Comparison of ENCODE assay signal across 24 cellular contexts in genomic region chr5:160341309-160341874, GRCh38. TPM values are rescaled to one million over a fixed set of nuclear protein-coding genes. Genes with fewer than 3 reads are reported as not detected.
A peak's percentile ranks its signal among the peaks of the same experiment; 100 is the strongest.
DNase-seq lines count a peak whose midpoint lies in the region; ATAC-seq, FAIRE-seq and TF ChIP-seq lines count a peak whose summit lies in the region.
"Had no signal": no experiment of that assay in that cellular context is flagged by ENCODE, and none has a peak within 500 bp of the region (broad histone marks: within the 10 kb centered on the region; RNA-seq: fewer than 3 reads in every experiment).

No MANE protein-coding gene starts in this region.

- TF ChIP-seq CTCF in fibroblast of the aortic adventitia (IDR thresholded peaks at IDR 0.05; ENCODE audit: insufficient read depth, low read length), result no peak
- no peak for TF ChIP-seq CTCF in testis (IDR thresholded peaks at IDR 0.05)
- no peak for TF ChIP-seq CTCF in CD8-positive, alpha-beta T cell (IDR thresholded peaks at IDR 0.05)
- TF ChIP-seq CTCF in gastrocnemius medialis (IDR thresholded peaks at IDR 0.05 in 4 of 5, conservative IDR thresholded peaks at IDR 0.05 in 1 of 5), result no peak

- H3K36me3 Mint-ChIP-seq in CD8-positive, alpha-beta T cell, result no peaks in the 10 kb centered on the region
- H3K36me3 Mint-ChIP-seq: CD4-positive, alpha-beta memory T cell had no signal

- no peaks in the 10 kb centered on the region for H3K9me3 Mint-ChIP-seq in CD8-positive, alpha-beta T cell
- H3K9me3 Mint-ChIP-seq: CD4-positive, alpha-beta memory T cell; H9; HFFc6 had no signal

- POLR2A ChIA-PET in CD8-positive, alpha-beta T cell (lab: Charles Lee), result no interaction called here

- TF ChIP-seq POLR2A in testis (IDR thresholded peaks at IDR 0.05), result no peak
- TF ChIP-seq POLR2A in gastrocnemius medialis (IDR thresholded peaks at IDR 0.05), result no peak

- H3K27ac ChIP-seq in testis (peak overlapping the region; percentile 77 to 78), gastrocnemius medialis (no peak overlapping the region)
- H3K27ac ChIP-seq in CD8-positive, alpha-beta T cell (ENCODE audit: low read depth, low read length), result no peak overlapping the region
- H3K27ac ChIP-seq: C4-2B had no signal

- H3K36me3 ChIP-seq in testis (ENCODE audit: low read depth, missing control alignments) (no peaks in the 10 kb centered on the region), gastrocnemius medialis (no peaks in the 10 kb centered on the region)
- no peaks in the 10 kb centered on the region for H3K36me3 ChIP-seq in CD8-positive, alpha-beta T cell (ENCODE audit: insufficient read depth, low read length)
- H3K36me3 ChIP-seq: BE2C had no signal

- ATAC-seq in CD8-positive, alpha-beta T cell, result no peak
- ATAC-seq in gastrocnemius medialis, result no peak
- ATAC-seq: A549, HepG2 had no signal

- in situ Hi-C loops in gastrocnemius medialis (cut with MboI; ENCODE audit: low sequenced_read_pairs in 4 of 4), result loop anchor here in 2 of 4 donors (5.0 to 10.0 kb wide), 2 partner anchors 139 to 317 kb away; no protein-coding TSS in a partner anchor

- H3K4me1 Mint-ChIP-seq in CD8-positive, alpha-beta T cell (ENCODE audit: low read depth), result no peaks in the 10 kb centered on the region
- H3K4me1 Mint-ChIP-seq: CD4-positive, alpha-beta memory T cell had no signal

- FAIRE-seq in GM19239 (lab: Jason Lieb, UNC), result no peak
- FAIRE-seq: A549, D721Med, G401.6, GM12891, HepG2, HTR-8/SVneo had no signal

- H3K4me3 Mint-ChIP-seq in CD8-positive, alpha-beta T cell, result no peak overlapping the region
- H3K4me3 Mint-ChIP-seq: CD4-positive, alpha-beta memory T cell; H9; HFFc6 had no signal

- H3K4me3 ChIP-seq in fibroblast of the aortic adventitia (ENCODE audit: low read depth, low read length), result no peak overlapping the region
- no peak overlapping the region for H3K4me3 ChIP-seq in testis
- no peak overlapping the region for H3K4me3 ChIP-seq in CD8-positive, alpha-beta T cell (ENCODE audit: low read depth, low read length)
- H3K4me3 ChIP-seq in gastrocnemius medialis, result no peak overlapping the region
- H3K4me3 ChIP-seq: A549 had no signal

- H3K9me3 ChIP-seq in testis (no peaks in the 10 kb centered on the region), gastrocnemius medialis (no peaks in the 10 kb centered on the region)
- H3K9me3 ChIP-seq in CD8-positive, alpha-beta T cell (ENCODE audit: low read length), result no peaks in the 10 kb centered on the region
- H3K9me3 ChIP-seq: A549, BE2C had no signal

- intact Hi-C loops in testis (cut with DNase I; ENCODE audit: low total_unique reads) (no loop called here), gastrocnemius medialis (cut with DNase I; ENCODE audit: low total_unique reads) (no loop called here)
- intact Hi-C loops in CD8-positive, alpha-beta T cell (cut with DNase I, micrococcal nuclease), result loop anchor here in 1 of 2 experiments (10.0 kb wide), 1 partner anchor 1007 kb away; the partner anchor contains the start of gene IL12B

- 34 to 47% methylated on average over 6 of the region's 6 CpGs for WGBS in testis, 2 donors

- CTCF ChIA-PET in CD8-positive, alpha-beta T cell (lab: Charles Lee), result interaction anchor here (1.4 kb wide), 1 partner anchor 10 kb away, joined by 3 read pairs; no protein-coding TSS in a partner anchor

- DNase-seq in OCI-M1 (lab: John Stamatoyannopoulos, UW), result peak; percentile 86
- peak; percentile 21 for DNase-seq in astrocyte of the hippocampus (ENCODE audit: low read depth, low spot score)
- peak; percentile 19 for DNase-seq in fibroblast of the aortic adventitia (ENCODE audit: low read depth)
- no peak for DNase-seq in testis
- DNase-seq in SK-N-DZ (ENCODE audit: low spot score), result no peak
- no peak for DNase-seq in GM19239 (ENCODE audit: insufficient read length, low spot score)
- DNase-seq in CD8-positive, alpha-beta T cell, result no peak
- no peak for DNase-seq in gastrocnemius medialis
- DNase-seq: BE2C; CD4-positive, alpha-beta memory T cell; COR-L47; DMS153; DMS79 treated with DMSO at 0.1 percent for 48 hours; EL; GOT3; H9; HFFc6 had no signal

- H3K27me3 ChIP-seq in testis, result no peaks in the 10 kb centered on the region
- H3K27me3 ChIP-seq in CD8-positive, alpha-beta T cell (ENCODE audit: insufficient read depth, low read length), result no peaks in the 10 kb centered on the region
- H3K27me3 ChIP-seq in gastrocnemius medialis, result no peaks in the 10 kb centered on the region
- H3K27me3 ChIP-seq: BE2C had no signal

- H3K4me1 ChIP-seq in testis (peaks cover 41% of the 10 kb centered on the region), gastrocnemius medialis (no peaks in the 10 kb centered on the region)
- peaks cover 5% of the 10 kb centered on the region for H3K4me1 ChIP-seq in CD8-positive, alpha-beta T cell (ENCODE audit: insufficient read depth, low read length)

- no peaks in the 10 kb centered on the region for H3K27me3 Mint-ChIP-seq in CD8-positive, alpha-beta T cell (ENCODE audit: low read depth)

- no peak overlapping the region for H3K27ac Mint-ChIP-seq in CD8-positive, alpha-beta T cell
- H3K27ac Mint-ChIP-seq: CD4-positive, alpha-beta memory T cell; HFFc6 had no signal

RNA-seq across cellular contexts. Expression of gene CCNJL, which starts 29.0 kb away (rescaled TPM):
- total RNA-seq in fibroblast of the aortic adventitia (ENCODE audit: low replicate concordance) (0.27 and 0.82 TPM in 2 replicates), testis (10 to 100 TPM; 41.4 to 47.0 TPM), gastrocnemius medialis (under 1 TPM in 2 of 4 donors, not detected in 2; 0.15 to 0.18 TPM)
- polyA plus RNA-seq in testis (ENCODE audit: insufficient read depth, low read depth, low replicate concordance), result 23.6 TPM
- 3.8 and 3.9 TPM in 2 replicates for polyA plus RNA-seq in SK-N-DZ (2014; cell fraction: cytosol; rRNA removed)
- polyA plus RNA-seq in SK-N-DZ (2014; cell fraction: nucleus; rRNA removed), result 1.5 and 3.0 TPM in 2 replicates
- not detected for total RNA-seq in CD8-positive, alpha-beta T cell
- total RNA-seq: CD4-positive, alpha-beta memory T cell; HFFc6 had no signal
- polyA plus RNA-seq: CD4-positive, alpha-beta memory T cell had no signal

RNA-seq across cellular contexts. Expression of gene C1QTNF2, which starts 29.0 kb away (rescaled TPM):
- total RNA-seq in fibroblast of the aortic adventitia (ENCODE audit: low replicate concordance) (0.57 and 2.0 TPM in 2 replicates), testis (1 to 10 TPM; 6.4 to 8.2 TPM), gastrocnemius medialis (under 1 TPM in 2 of 4 donors, not detected in 2; 0.09 to 0.65 TPM)
- polyA plus RNA-seq in testis (ENCODE audit: insufficient read depth, low read depth, low replicate concordance), result 3.7 TPM
- polyA plus RNA-seq in SK-N-DZ (2014; cell fraction: cytosol; rRNA removed), result 0.31 TPM in 1 of 2 replicates, not detected in the other
- 0.24 TPM in 1 of 2 replicates, not detected in the other for polyA plus RNA-seq in SK-N-DZ (2014; cell fraction: nucleus; rRNA removed)
- not detected for total RNA-seq in CD8-positive, alpha-beta T cell
- total RNA-seq: CD4-positive, alpha-beta memory T cell; HepG2 had no signal
- polyA plus RNA-seq: CD4-positive, alpha-beta memory T cell; HepG2 had no signal

RNA-seq across cellular contexts. Expression of gene FAM200C, which starts 58.5 kb away (rescaled TPM):
- total RNA-seq in fibroblast of the aortic adventitia (ENCODE audit: low replicate concordance), result 5.5 and 6.7 TPM in 2 replicates
- 10 to 100 TPM; 10.6 to 11.1 TPM for total RNA-seq in testis
- polyA plus RNA-seq in testis (ENCODE audit: insufficient read depth, low read depth, low replicate concordance), result 5.5 TPM
- polyA plus RNA-seq in SK-N-DZ (2014; cell fraction: cytosol; rRNA removed), result 20.6 and 21.3 TPM in 2 replicates
- polyA plus RNA-seq in SK-N-DZ (2014; cell fraction: nucleus; rRNA removed), result 24.8 and 24.9 TPM in 2 replicates
- under 1 TPM in 1 of 2 experiments, not detected in 1; 0.14 TPM for total RNA-seq in CD8-positive, alpha-beta T cell
- total RNA-seq in gastrocnemius medialis, result 1 to 10 TPM in 1 of 4 donors, under 1 TPM in 3; 0.51 to 1.1 (median 0.86) TPM

Comparison
In these comparisons a context has a peak if more than half of its experiments do, and no peak if none do; other contexts are left out.
1. DNase-seq: peak in OCI-M1 (single experiment), astrocyte of the hippocampus (single experiment) and fibroblast of the aortic adventitia (single experiment); none in testis (single experiment), SK-N-DZ (single experiment), GM19239 (single experiment), CD8-positive, alpha-beta T cell (0 of 7) and gastrocnemius medialis (0 of 2).
2. H3K27ac ChIP-seq: peak in testis (2 of 2); none in CD8-positive, alpha-beta T cell (single experiment) and gastrocnemius medialis (0 of 4).
3. RNA of gene CCNJL, which starts 29.0 kb away (total RNA-seq): 41.4 to 47.0 TPM in testis; 0.27 to 0.82 TPM in fibroblast of the aortic adventitia, 0.15 to 0.18 TPM in gastrocnemius medialis and not detected in CD8-positive, alpha-beta T cell; every median in the first group is over 10 times any median in the second.